9 cellular contexts compared by ENCODE assay signal in genomic region chr15:75796321-75796720, GRCh38.
"Had no signal": no experiment of that assay in that cellular context is flagged by ENCODE, and none has a peak within 500 bp of the region (broad histone marks: within the 10 kb centered on the region; RNA-seq: fewer than 3 reads in every experiment).

No MANE protein-coding gene starts in this region.

- H3K9ac ChIP-seq: GM23248 had no signal

- H3K9me3 ChIP-seq: HAP-1 had no signal

- H3K4me3 ChIP-seq: GM23248, GM23338, HAP-1 had no signal

- H3K27ac ChIP-seq: GM23248 had no signal

- DNase-seq: GM23248, GOT3, H7, H9, HCEC 1CT, HFFc6 had no signal

- ATAC-seq: GM23338, HCT116 had no signal

- H3K36me3 ChIP-seq: HAP-1 had no signal

- H2AFZ ChIP-seq: GM23248, GM23338 had no signal

- H3K4me2 ChIP-seq: GM23338 had no signal
